9 cellular contexts compared by ENCODE assay signal in genomic region chr1:153805929-153806750, GRCh38. TPM values are rescaled to one million over a fixed set of nuclear protein-coding genes. Genes with fewer than 3 reads are reported as not detected.
DNase-seq lines count a peak whose midpoint lies in the region; ATAC-seq and TF ChIP-seq lines count a peak whose summit lies in the region.
"Had no signal": no experiment of that assay in that cellular context is flagged by ENCODE, and none has a peak within 500 bp of the region (broad histone marks: within the 10 kb centered on the region; RNA-seq: fewer than 3 reads in every experiment).

No MANE protein-coding gene starts in this region.

- no peaks in the 10 kb centered on the region for H3K9me3 Mint-ChIP-seq in CD8-positive, alpha-beta T cell
- no peaks in the 10 kb centered on the region for H3K9me3 Mint-ChIP-seq in neural crest cell

- no peak overlapping the region for H3K4me3 Mint-ChIP-seq in CD8-positive, alpha-beta T cell
- peak overlapping the region; percentile 29 for H3K4me3 Mint-ChIP-seq in neural crest cell

- H3K9me3 ChIP-seq in CD8-positive, alpha-beta T cell (ENCODE audit: low read length), result no peaks in the 10 kb centered on the region
- H3K9me3 ChIP-seq in Karpas-422 (ENCODE audit: low read length), result no peaks in the 10 kb centered on the region
- no peaks in the 10 kb centered on the region for H3K9me3 ChIP-seq in adipocyte (ENCODE audit: control insufficient read depth, low read length)

- no peak for ATAC-seq in CD8-positive, alpha-beta T cell

- POLR2A ChIA-PET in CD8-positive, alpha-beta T cell (lab: Charles Lee), result interaction anchor here (0.7 to 1.1 kb wide), 3 partner anchors 134 to 1502 kb away, joined by 3 to 4 read pairs (median 3); partner anchors contain the start of gene RPS27

- no peaks in the 10 kb centered on the region for H4K20me1 ChIP-seq in Karpas-422 (ENCODE audit: insufficient read depth, low read depth, low read length)

- H3K27ac ChIP-seq in CD8-positive, alpha-beta T cell (ENCODE audit: low read depth, low read length), result peak overlapping the region; percentile 53
- peak overlapping the region; percentile 84 for H3K27ac ChIP-seq in Karpas-422 (ENCODE audit: low read length)

- no peak overlapping the region for H3K4me3 ChIP-seq in CD8-positive, alpha-beta T cell (ENCODE audit: low read depth, low read length)
- H3K4me3 ChIP-seq in Karpas-422 (ENCODE audit: low read length), result no peak overlapping the region
- no peak overlapping the region for H3K4me3 ChIP-seq in adipocyte (ENCODE audit: low read length)

- H3K36me3 ChIP-seq in CD8-positive, alpha-beta T cell (ENCODE audit: insufficient read depth, low read length), result peaks cover 21% of the 10 kb centered on the region
- H3K36me3 ChIP-seq in Karpas-422 (ENCODE audit: insufficient read depth, low read length) (peaks cover 6% of the 10 kb centered on the region), adipocyte (ENCODE audit: control insufficient read depth, insufficient read depth, low read length, severe bottlenecking) (peaks cover 40% of the 10 kb centered on the region)

- H3K4me1 ChIP-seq in CD8-positive, alpha-beta T cell (ENCODE audit: insufficient read depth, low read length), result peaks cover 29% of the 10 kb centered on the region
- H3K4me1 ChIP-seq in Karpas-422 (ENCODE audit: low read length) (peaks cover 29% of the 10 kb centered on the region), adipocyte (ENCODE audit: control insufficient read depth, insufficient read depth, low read length) (peaks cover 20% of the 10 kb centered on the region)

- H3K36me3 Mint-ChIP-seq in CD8-positive, alpha-beta T cell, result peaks cover 56% of the 10 kb centered on the region
- peaks cover 17% of the 10 kb centered on the region for H3K36me3 Mint-ChIP-seq in neural crest cell (ENCODE audit: low read depth)

- H3K9me2 ChIP-seq in Karpas-422 (replicated peaks; ENCODE audit: insufficient read depth, low read length), result 0 out of 2 replicates have a peak, but pooled peaks cover 3% of the 10 kb centered on the region

- CTCF ChIA-PET in CD8-positive, alpha-beta T cell (lab: Charles Lee), result interaction anchor here (0.8 to 2.2 kb wide), 4 partner anchors 8 to 180 kb away, joined by 3 to 11 read pairs (median 6); partner anchors contain the start of genes DENND4B and RAB13

- TF ChIP-seq CTCF in CD8-positive, alpha-beta T cell (IDR thresholded peaks at IDR 0.05), result no peak
- no peak for TF ChIP-seq CTCF in neural crest cell (conservative IDR thresholded peaks at IDR 0.05)

- H3K27me3 Mint-ChIP-seq in CD8-positive, alpha-beta T cell (ENCODE audit: low read depth), result no peaks in the 10 kb centered on the region
- peaks cover 2% of the 10 kb centered on the region for H3K27me3 Mint-ChIP-seq in neural crest cell (ENCODE audit: low read depth)

- no peaks in the 10 kb centered on the region for H3K79me2 ChIP-seq in Karpas-422 (ENCODE audit: low read length)

- intact Hi-C loops in CD8-positive, alpha-beta T cell (cut with DNase I, micrococcal nuclease), result loop anchor here (1.0 kb wide), 2 partner anchors 9 to 116 kb away; partner anchors contain the start of gene GATAD2B (in 1 of the 2)

- H3K4me1 Mint-ChIP-seq in CD8-positive, alpha-beta T cell (ENCODE audit: low read depth), result peaks cover 30% of the 10 kb centered on the region
- peaks cover 11% of the 10 kb centered on the region for H3K4me1 Mint-ChIP-seq in neural crest cell

- no peaks in the 10 kb centered on the region for H3K27me3 ChIP-seq in CD8-positive, alpha-beta T cell (ENCODE audit: insufficient read depth, low read length)
- no peaks in the 10 kb centered on the region for H3K27me3 ChIP-seq in Karpas-422 (ENCODE audit: low read length)
- no peaks in the 10 kb centered on the region for H3K27me3 ChIP-seq in adipocyte (replicated peaks; ENCODE audit: control insufficient read depth, insufficient read depth, low read length)

- no peak for DNase-seq in CD8-positive, alpha-beta T cell
- DNase-seq in Karpas-422 (no peak), adipocyte (ENCODE audit: low read depth) (peak; percentile 65), neural crest cell (ENCODE audit: low read depth, low spot score) (no peak), SHP77 treated with DMSO at 0.1 percent for 48 hours (lab: John Stamatoyannopoulos, UW) (no peak), A172 (ENCODE audit: low spot score) (no peak), LoVo (ENCODE audit: low spot score) (no peak)
- no peak for DNase-seq in stimulated activated CD4-positive, alpha-beta T cell treated with anti-CD3 and anti-CD28 coated beads, Interleukin-12 subunit alpha, Interleukin-12 subunit beta, amount 100 ng/mL, for 4 hours
- DNase-seq: aorta had no signal

- no peak overlapping the region for H2AFZ ChIP-seq in Karpas-422 (ENCODE audit: low read length)

- peak overlapping the region; percentile 45 for H3K4me2 ChIP-seq in Karpas-422 (ENCODE audit: low read depth, low read length, poor library complexity, severe bottlenecking)

- H3K9ac ChIP-seq in Karpas-422 (ENCODE audit: low read length), result peak overlapping the region; percentile 21
- peak overlapping the region; percentile 28 for H3K9ac ChIP-seq in adipocyte (ENCODE audit: low read length)

- H3K27ac Mint-ChIP-seq in CD8-positive, alpha-beta T cell, result peak overlapping the region; percentile 87
- no peak overlapping the region for H3K27ac Mint-ChIP-seq in neural crest cell (ENCODE audit: unreplicated experiment)

RNA-seq across cellular contexts. Expression of gene SLC27A3, which starts 30.9 kb away (rescaled TPM):
- 1 to 10 TPM; 6.5 to 6.6 TPM for total RNA-seq in CD8-positive, alpha-beta T cell
- total RNA-seq in Karpas-422 (2014; rRNA removed; shearing (Covaris generic); ENCODE audit: low replicate concordance), result 4.4 and 18.1 TPM in 2 replicates
- total RNA-seq in neural crest cell, result 16.8 and 18.1 TPM in 2 replicates
- total RNA-seq in A172 (2014; rRNA removed; shearing (Covaris generic)), result 1.8 and 2.2 TPM in 2 replicates
